16 cellular contexts compared by ENCODE assay signal in genomic region chr11:102611291-102611690, GRCh38. TPM values are rescaled to one million over a fixed set of nuclear protein-coding genes. Genes with fewer than 3 reads are reported as not detected.
A peak's percentile ranks its signal among the peaks of the same experiment; 100 is the strongest.
DNase-seq lines count a peak whose midpoint lies in the region; ATAC-seq, FAIRE-seq and TF ChIP-seq lines count a peak whose summit lies in the region.
"Had no signal": no experiment of that assay in that cellular context is flagged by ENCODE, and none has a peak within 500 bp of the region (broad histone marks: within the 10 kb centered on the region; RNA-seq: fewer than 3 reads in every experiment).

No MANE protein-coding gene starts in this region.

- no peak overlapping the region for H3K27ac Mint-ChIP-seq in glutamatergic neuron (ENCODE audit: unreplicated experiment)
- H3K27ac Mint-ChIP-seq: activated naive CD4-positive, alpha-beta T cell treated with anti-CD3 and anti-CD28 coated beads for 36 hours; CD14-positive monocyte; dendritic cell treated with granulocyte-macrophage colony-stimulating factor and Interleukin-4, amounts not matched to agents 40 ng/mL and 50 ng/mL, for 4 days had no signal

- intact Hi-C loops in head of caudate nucleus (cut with DNase I): no loop called here

- no peak overlapping the region for H3K4me3 ChIP-seq in OCI-LY1 (ENCODE audit: low read depth, low read length, poor library complexity, severe bottlenecking)
- H3K4me3 ChIP-seq: SJSA1 had no signal

- no peaks in the 10 kb centered on the region for H3K36me3 ChIP-seq in OCI-LY1 (ENCODE audit: insufficient read depth, low read length)
- H3K36me3 ChIP-seq: SJSA1 had no signal

- TF ChIP-seq CTCF in OCI-LY1 (IDR thresholded peaks at IDR 0.05; ENCODE audit: low read length) (peak; percentile 31; the same call in 1 of the 2 replicates), glutamatergic neuron (IDR thresholded peaks at IDR 0.05; ENCODE audit: partially characterized antibody, unreplicated experiment) (no peak)

- peak overlapping the region; percentile 19; the same call in 1 of the 2 replicates for H2AFZ ChIP-seq in OCI-LY1 (ENCODE audit: low read length)

- H3K9me3 ChIP-seq in OCI-LY1 (ENCODE audit: low read length): no peaks in the 10 kb centered on the region
- H3K9me3 ChIP-seq: SJSA1 had no signal

- peaks cover 3% of the 10 kb centered on the region for H3K4me1 Mint-ChIP-seq in glutamatergic neuron (ENCODE audit: low read depth, unreplicated experiment)

- no peak for TF ChIP-seq POLR2A in GM12891 (IDR thresholded peaks at IDR 0.05; ENCODE audit: low read depth, low read length)

- H3K27me3 ChIP-seq in OCI-LY1 (ENCODE audit: insufficient read depth, low read length): no peaks in the 10 kb centered on the region
- H3K27me3 ChIP-seq: foreskin keratinocyte, SJSA1 had no signal

- H4K20me1 ChIP-seq in OCI-LY1 (ENCODE audit: insufficient read depth, low read length): no peaks in the 10 kb centered on the region

- H3K36me3 Mint-ChIP-seq in glutamatergic neuron (ENCODE audit: unreplicated experiment): no peaks in the 10 kb centered on the region
- H3K36me3 Mint-ChIP-seq: CD14-positive monocyte had no signal

- peak overlapping the region; percentile 31 for H3K4me2 ChIP-seq in OCI-LY1 (ENCODE audit: low read length)

- peaks cover 35% of the 10 kb centered on the region for H3K4me1 ChIP-seq in OCI-LY1 (ENCODE audit: insufficient read depth, low read length, severe bottlenecking)
- H3K4me1 ChIP-seq: foreskin keratinocyte had no signal

- H3K27me3 Mint-ChIP-seq in glutamatergic neuron (ENCODE audit: unreplicated experiment): peaks cover 2% of the 10 kb centered on the region
- H3K27me3 Mint-ChIP-seq: dendritic cell treated with granulocyte-macrophage colony-stimulating factor and Interleukin-4, amounts not matched to agents 40 ng/mL and 50 ng/mL, for 4 days had no signal

- H3K9ac ChIP-seq in OCI-LY1 (ENCODE audit: low read length): no peak overlapping the region

- DNase-seq in GM12891 (ENCODE audit: insufficient read length, low spot score) (no peak), head of caudate nucleus (no peak), glutamatergic neuron (no peak), KG1 (lab: John Stamatoyannopoulos, UW) (no peak)
- DNase-seq in central memory CD4-positive, alpha-beta T cell: no peak
- DNase-seq: activated CD4-positive, alpha-beta T cell treated with anti-CD3 and anti-CD28 coated beads for 48 hours; activated naive CD4-positive, alpha-beta T cell treated with anti-CD3 and anti-CD28 coated beads for 36 hours; foreskin keratinocyte; kidney glomerular epithelial cell; NCI-H446 treated with DMSO at 0.1 percent for 48 hours had no signal

- peak; percentile 48 for ATAC-seq in GM19351 (IDR thresholded peaks at IDR 0.05; ENCODE audit: unreplicated experiment)
- ATAC-seq in HG02852 (IDR thresholded peaks at IDR 0.05; ENCODE audit: unreplicated experiment): peak; percentile 48
- ATAC-seq: foreskin keratinocyte had no signal

- peaks cover 3% of the 10 kb centered on the region for H3K9me3 Mint-ChIP-seq in glutamatergic neuron (ENCODE audit: unreplicated experiment)
- H3K9me3 Mint-ChIP-seq: activated naive CD4-positive, alpha-beta T cell treated with anti-CD3 and anti-CD28 coated beads for 36 hours; CD14-positive monocyte; dendritic cell treated with granulocyte-macrophage colony-stimulating factor and Interleukin-4, amounts not matched to agents 40 ng/mL and 50 ng/mL, for 4 days had no signal

- H3K79me2 ChIP-seq in OCI-LY1 (ENCODE audit: insufficient read depth, low read length): no peaks in the 10 kb centered on the region

- no peaks in the 10 kb centered on the region for H3F3A ChIP-seq in OCI-LY1 (ENCODE audit: insufficient read depth, low read length)

- no peaks in the 10 kb centered on the region for H3K9me2 ChIP-seq in OCI-LY1 (ENCODE audit: low read depth, low read length)

- H3K27ac ChIP-seq in OCI-LY1 (ENCODE audit: low read depth, low read length, poor library complexity, severe bottlenecking): peak overlapping the region; percentile 50
- H3K27ac ChIP-seq: foreskin keratinocyte, SJSA1 had no signal

- peak; percentile 90 for FAIRE-seq in GM12891 (lab: Jason Lieb, UNC)

- H3K4me3 Mint-ChIP-seq in glutamatergic neuron (ENCODE audit: unreplicated experiment): no peak overlapping the region
- H3K4me3 Mint-ChIP-seq: activated naive CD4-positive, alpha-beta T cell treated with anti-CD3 and anti-CD28 coated beads for 36 hours; CD14-positive monocyte; dendritic cell treated with granulocyte-macrophage colony-stimulating factor and Interleukin-4, amounts not matched to agents 40 ng/mL and 50 ng/mL, for 4 days had no signal

TF ChIP-seq in GM12891, 5 proteins besides CTCF, POLR2A, EP300 and RAD21:
- TF ChIP-seq POU2F2 (IDR thresholded peaks at IDR 0.05; ENCODE audit: low read depth, low read length): 0 out of 2 replicates have a peak, but pooled peaks have one; percentile 34
- TF ChIP-seq TAF1 (IDR thresholded peaks at IDR 0.05; ENCODE audit: low read depth, low read length): no peak

RNA-seq across cellular contexts. Expression of gene MMP20, which starts 13.8 kb away (rescaled TPM):
- polyA plus RNA-seq in GM12891 (2012; ENCODE audit: low read depth, missing spikeins): not detected
- total RNA-seq in glutamatergic neuron (ENCODE audit: unreplicated experiment): not detected
- total RNA-seq: activated naive CD4-positive, alpha-beta T cell treated with anti-CD3 and anti-CD28 coated beads for 36 hours; foreskin keratinocyte; SJSA1 had no signal
- polyA plus RNA-seq: CD14-positive monocyte, foreskin keratinocyte had no signal
